ENCODE assay signal across 1 cellular context in the genomic region with DNA sequence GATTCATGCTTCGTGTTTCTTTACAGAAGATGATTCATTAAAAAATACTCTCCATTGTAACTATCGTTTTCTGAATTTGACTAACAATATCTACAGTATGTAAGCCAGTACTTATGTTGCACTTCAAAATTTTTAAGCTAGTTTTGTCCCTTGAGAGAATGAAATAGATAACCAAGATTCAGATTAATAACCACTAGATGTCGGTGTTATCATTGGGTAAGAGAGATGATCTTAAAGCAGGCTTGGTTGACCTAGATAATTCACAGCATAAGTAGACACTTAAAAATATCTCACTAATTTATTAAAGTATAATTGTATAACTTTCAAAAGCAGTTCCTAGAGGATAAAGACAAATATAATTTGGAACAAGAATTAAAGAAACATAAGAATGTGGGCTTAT.
TF ChIP-seq lines count a peak whose summit lies in the region.

No MANE protein-coding gene starts in this region.

TF ChIP-seq in H1, 55 proteins besides CTCF, POLR2A, EP300 and RAD21:
- TF ChIP-seq SUZ12 (IDR thresholded peaks at IDR 0.05; ENCODE audit: low read length) (no peak), ZNF274 (IDR thresholded peaks at IDR 0.05; ENCODE audit: borderline replicate concordance, extremely low read depth, low read length) (no peak), TEAD4 (IDR thresholded peaks at IDR 0.05; ENCODE audit: low read depth, low read length) (no peak), CBX8 (IDR thresholded peaks at IDR 0.05; ENCODE audit: borderline replicate concordance, low read depth, low read length) (no peak)
- TF ChIP-seq, protein P1, sequence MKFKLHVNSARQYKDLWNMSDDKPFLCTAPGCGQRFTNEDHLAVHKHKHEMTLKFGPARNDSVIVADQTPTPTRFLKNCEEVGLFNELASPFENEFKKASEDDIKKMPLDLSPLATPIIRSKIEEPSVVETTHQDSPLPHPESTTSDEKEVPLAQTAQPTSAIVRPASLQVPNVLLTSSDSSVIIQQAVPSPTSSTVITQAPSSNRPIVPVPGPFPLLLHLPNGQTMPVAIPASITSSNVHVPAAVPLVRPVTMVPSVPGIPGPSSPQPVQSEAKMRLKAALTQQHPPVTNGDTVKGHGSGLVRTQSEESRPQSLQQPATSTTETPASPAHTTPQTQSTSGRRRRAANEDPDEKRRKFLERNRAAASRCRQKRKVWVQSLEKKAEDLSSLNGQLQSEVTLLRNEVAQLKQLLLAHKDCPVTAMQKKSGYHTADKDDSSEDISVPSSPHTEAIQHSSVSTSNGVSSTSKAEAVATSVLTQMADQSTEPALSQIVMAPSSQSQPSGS (IDR thresholded peaks at IDR 0.05; ENCODE audit: low read length), result no peak
